Comparison of ENCODE assay signal across 11 cellular contexts in genomic region chr5:95734916-95735315, GRCh38. TPM values are rescaled to one million over a fixed set of nuclear protein-coding genes. Genes with fewer than 3 reads are reported as not detected.
DNase-seq lines count a peak whose midpoint lies in the region; ATAC-seq, FAIRE-seq and TF ChIP-seq lines count a peak whose summit lies in the region.
"Had no signal": no experiment of that assay in that cellular context is flagged by ENCODE, and none has a peak within 500 bp of the region (broad histone marks: within the 10 kb centered on the region; RNA-seq: fewer than 3 reads in every experiment).

No MANE protein-coding gene starts in this region.

- TF ChIP-seq CTCF in chondrocyte (IDR thresholded peaks at IDR 0.05) (no peak), left lung (IDR thresholded peaks at IDR 0.05) (no peak), gastrocnemius medialis (IDR thresholded peaks at IDR 0.05 in 4 of 5, conservative IDR thresholded peaks at IDR 0.05 in 1 of 5) (no peak)

- intact Hi-C loops in left lung (cut with DNase I) (no loop called here), gastrocnemius medialis (cut with DNase I; ENCODE audit: low total_unique reads) (loop anchor here (5.0 to 10.0 kb wide), 2 partner anchors 122 to 230 kb away; partner anchors contain the start of gene ELL2)

- ATAC-seq in left lung (peak; percentile 13), gastrocnemius medialis (no peak)

- FAIRE-seq in RCC 7860 (lab: Jason Lieb, UNC) = no peak
- FAIRE-seq: GM18507 had no signal

- H3K4me1 ChIP-seq in left lung = peaks cover 22 to 37% of the 10 kb centered on the region in 2 donors
- H3K4me1 ChIP-seq in gastrocnemius medialis = peaks cover 42 to 59% of the 10 kb centered on the region in 2 donors

- H3K9me3 Mint-ChIP-seq in chondrocyte (ENCODE audit: low read depth) = no peaks in the 10 kb centered on the region

- H3K36me3 Mint-ChIP-seq in chondrocyte (ENCODE audit: low read depth) = peaks cover 16% of the 10 kb centered on the region

- H3K27me3 Mint-ChIP-seq in chondrocyte (ENCODE audit: low read depth) = no peaks in the 10 kb centered on the region

- peaks cover 45% of the 10 kb centered on the region for H3K4me1 Mint-ChIP-seq in chondrocyte (ENCODE audit: low read depth)

- no peak for TF ChIP-seq POLR2A in gastrocnemius medialis (IDR thresholded peaks at IDR 0.05)

- no peaks in the 10 kb centered on the region for H3K36me3 ChIP-seq in H7 (replicated peaks; ENCODE audit: control insufficient read depth, insufficient read depth, low read length)
- no peaks in the 10 kb centered on the region for H3K36me3 ChIP-seq in left lung
- H3K36me3 ChIP-seq in gastrocnemius medialis = peaks cover 0 to 18% of the 10 kb centered on the region in 2 donors

- H3K27ac Mint-ChIP-seq in chondrocyte (ENCODE audit: unreplicated experiment) = no peak overlapping the region

- in situ Hi-C loops in gastrocnemius medialis (cut with MboI; ENCODE audit: low sequenced_read_pairs in 4 of 4) = loop anchor here in 1 of 4 donors (5.0 kb wide), 1 partner anchor 47 kb away; no protein-coding TSS in a partner anchor

- no peak for DNase-seq in H7
- DNase-seq in chondrocyte (ENCODE audit: low spot score) = no peak
- no peak for DNase-seq in left lung
- DNase-seq in gastrocnemius medialis = no peak
- DNase-seq in T1000 (lab: John Stamatoyannopoulos, UW) = no peak
- no peak for DNase-seq in islet precursor cell
- DNase-seq in GM19240 (ENCODE audit: insufficient read length, low spot score) = no peak
- DNase-seq in RCC 7860 (ENCODE audit: low spot score) = no peak
- DNase-seq: activated T-cell treated with anti-CD3 and anti-CD28 coated beads, Interleukin-2, amount 50 U/mL, for 1 hour; NCI-H1105 had no signal

- H3K27me3 ChIP-seq in H7 (ENCODE audit: control insufficient read depth, insufficient read depth, low read length) (peaks cover 32% of the 10 kb centered on the region), left lung (peaks cover 0 to 18% of the 10 kb centered on the region in 2 donors), gastrocnemius medialis (no peaks in the 10 kb centered on the region)

- peak overlapping the region; percentile 27 for H3K4me3 Mint-ChIP-seq in chondrocyte (ENCODE audit: unreplicated experiment)

- H3K9me3 ChIP-seq in left lung = no peaks in the 10 kb centered on the region
- no peaks in the 10 kb centered on the region for H3K9me3 ChIP-seq in gastrocnemius medialis

- H3K4me3 ChIP-seq in H7 (ENCODE audit: insufficient read depth, low read depth, low read length) (peak overlapping the region; percentile 9; the same call in 1 of the 2 replicates), left lung (no peak overlapping the region), gastrocnemius medialis (peak overlapping the region; percentile 80 to 87 (median 85))

- H3K27ac ChIP-seq in left lung (peak overlapping the region in 1 of 2 donors; percentile 57), gastrocnemius medialis (peak overlapping the region; percentile 91 to 96 (median 94))

RNA-seq across cellular contexts. Expression of gene RHOBTB3, which starts 3.8 kb away (rescaled TPM):
- total RNA-seq in H7 (2014; rRNA removed; shearing (Covaris generic)) = 23.0 and 45.6 TPM in 2 replicates
- total RNA-seq in chondrocyte (67.1 to 75.4 TPM (median 75.2 TPM) in 3 replicates), left lung (10 to 100 TPM; 26.5 to 93.0 TPM), gastrocnemius medialis (100 to 1,000 TPM in 1 of 4 donors, 10 to 100 TPM in 3; 40.1 to 134 (median 86.9) TPM)

RNA-seq across cellular contexts. Expression of gene SPATA9, which starts 52.1 kb away (rescaled TPM):
- not detected in 2 replicates for total RNA-seq in H7 (2014; rRNA removed; shearing (Covaris generic))
- total RNA-seq in chondrocyte (0.67 to 1.7 TPM (median 1.1 TPM) in 3 replicates), left lung (under 1 TPM; 0.31 to 0.52 TPM), gastrocnemius medialis (under 1 TPM in 1 of 4 donors, not detected in 3; 0.76 TPM)

Comparison
In these comparisons a context has a peak if more than half of its experiments do, and no peak if none do; other contexts are left out.
1. H3K4me3 ChIP-seq: peak in H7 (single experiment) and gastrocnemius medialis (4 of 4); none in left lung (0 of 2).